ENCODE assay signal across 2 cellular contexts in the genomic region with DNA sequence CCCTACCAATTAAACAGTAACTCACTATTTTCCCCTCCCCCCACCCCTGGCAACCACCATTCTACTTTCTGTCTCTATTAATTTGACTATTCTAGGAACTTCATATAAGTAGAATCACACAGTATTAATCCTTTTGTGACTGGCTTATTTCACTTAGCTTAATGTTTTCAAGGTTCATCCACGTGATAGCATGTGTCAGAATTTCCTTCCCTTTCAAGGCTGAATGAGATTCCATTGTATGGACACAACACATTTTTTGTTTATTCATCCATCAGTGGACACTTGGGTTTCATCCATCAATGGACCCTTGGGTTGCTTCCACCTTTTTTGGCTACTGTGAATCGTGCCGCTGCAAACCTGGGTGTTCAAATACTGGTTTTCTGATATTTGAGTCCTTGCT.
TF ChIP-seq lines count a peak whose summit lies in the region.

No MANE protein-coding gene starts in this region.

TF ChIP-seq in GM12878, 131 proteins besides CTCF, POLR2A, EP300 and RAD21:
- no peak for TF ChIP-seq LARP7 (IDR thresholded peaks at IDR 0.05)
- TF ChIP-seq, protein P1, sequence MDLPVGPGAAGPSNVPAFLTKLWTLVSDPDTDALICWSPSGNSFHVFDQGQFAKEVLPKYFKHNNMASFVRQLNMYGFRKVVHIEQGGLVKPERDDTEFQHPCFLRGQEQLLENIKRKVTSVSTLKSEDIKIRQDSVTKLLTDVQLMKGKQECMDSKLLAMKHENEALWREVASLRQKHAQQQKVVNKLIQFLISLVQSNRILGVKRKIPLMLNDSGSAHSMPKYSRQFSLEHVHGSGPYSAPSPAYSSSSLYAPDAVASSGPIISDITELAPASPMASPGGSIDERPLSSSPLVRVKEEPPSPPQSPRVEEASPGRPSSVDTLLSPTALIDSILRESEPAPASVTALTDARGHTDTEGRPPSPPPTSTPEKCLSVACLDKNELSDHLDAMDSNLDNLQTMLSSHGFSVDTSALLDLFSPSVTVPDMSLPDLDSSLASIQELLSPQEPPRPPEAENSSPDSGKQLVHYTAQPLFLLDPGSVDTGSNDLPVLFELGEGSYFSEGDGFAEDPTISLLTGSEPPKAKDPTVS (IDR thresholded peaks at IDR 0.05; ENCODE audit: low read depth, low read length), result no peak
- TF ChIP-seq SREBF1 (IDR thresholded peaks at IDR 0.05; ENCODE audit: low read length), result no peak
- TF ChIP-seq, protein P2, sequence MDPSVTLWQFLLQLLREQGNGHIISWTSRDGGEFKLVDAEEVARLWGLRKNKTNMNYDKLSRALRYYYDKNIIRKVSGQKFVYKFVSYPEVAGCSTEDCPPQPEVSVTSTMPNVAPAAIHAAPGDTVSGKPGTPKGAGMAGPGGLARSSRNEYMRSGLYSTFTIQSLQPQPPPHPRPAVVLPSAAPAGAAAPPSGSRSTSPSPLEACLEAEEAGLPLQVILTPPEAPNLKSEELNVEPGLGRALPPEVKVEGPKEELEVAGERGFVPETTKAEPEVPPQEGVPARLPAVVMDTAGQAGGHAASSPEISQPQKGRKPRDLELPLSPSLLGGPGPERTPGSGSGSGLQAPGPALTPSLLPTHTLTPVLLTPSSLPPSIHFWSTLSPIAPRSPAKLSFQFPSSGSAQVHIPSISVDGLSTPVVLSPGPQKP (IDR thresholded peaks at IDR 0.05; ENCODE audit: low read depth, low read length), result no peak
- no peak for TF ChIP-seq PML (IDR thresholded peaks at IDR 0.05; ENCODE audit: low read length)
- TF ChIP-seq PAX8 (IDR thresholded peaks at IDR 0.05), result no peak
- TF ChIP-seq SMAD5 (IDR thresholded peaks at IDR 0.05; ENCODE audit: low read depth), result no peak
- TF ChIP-seq, protein P3, sequence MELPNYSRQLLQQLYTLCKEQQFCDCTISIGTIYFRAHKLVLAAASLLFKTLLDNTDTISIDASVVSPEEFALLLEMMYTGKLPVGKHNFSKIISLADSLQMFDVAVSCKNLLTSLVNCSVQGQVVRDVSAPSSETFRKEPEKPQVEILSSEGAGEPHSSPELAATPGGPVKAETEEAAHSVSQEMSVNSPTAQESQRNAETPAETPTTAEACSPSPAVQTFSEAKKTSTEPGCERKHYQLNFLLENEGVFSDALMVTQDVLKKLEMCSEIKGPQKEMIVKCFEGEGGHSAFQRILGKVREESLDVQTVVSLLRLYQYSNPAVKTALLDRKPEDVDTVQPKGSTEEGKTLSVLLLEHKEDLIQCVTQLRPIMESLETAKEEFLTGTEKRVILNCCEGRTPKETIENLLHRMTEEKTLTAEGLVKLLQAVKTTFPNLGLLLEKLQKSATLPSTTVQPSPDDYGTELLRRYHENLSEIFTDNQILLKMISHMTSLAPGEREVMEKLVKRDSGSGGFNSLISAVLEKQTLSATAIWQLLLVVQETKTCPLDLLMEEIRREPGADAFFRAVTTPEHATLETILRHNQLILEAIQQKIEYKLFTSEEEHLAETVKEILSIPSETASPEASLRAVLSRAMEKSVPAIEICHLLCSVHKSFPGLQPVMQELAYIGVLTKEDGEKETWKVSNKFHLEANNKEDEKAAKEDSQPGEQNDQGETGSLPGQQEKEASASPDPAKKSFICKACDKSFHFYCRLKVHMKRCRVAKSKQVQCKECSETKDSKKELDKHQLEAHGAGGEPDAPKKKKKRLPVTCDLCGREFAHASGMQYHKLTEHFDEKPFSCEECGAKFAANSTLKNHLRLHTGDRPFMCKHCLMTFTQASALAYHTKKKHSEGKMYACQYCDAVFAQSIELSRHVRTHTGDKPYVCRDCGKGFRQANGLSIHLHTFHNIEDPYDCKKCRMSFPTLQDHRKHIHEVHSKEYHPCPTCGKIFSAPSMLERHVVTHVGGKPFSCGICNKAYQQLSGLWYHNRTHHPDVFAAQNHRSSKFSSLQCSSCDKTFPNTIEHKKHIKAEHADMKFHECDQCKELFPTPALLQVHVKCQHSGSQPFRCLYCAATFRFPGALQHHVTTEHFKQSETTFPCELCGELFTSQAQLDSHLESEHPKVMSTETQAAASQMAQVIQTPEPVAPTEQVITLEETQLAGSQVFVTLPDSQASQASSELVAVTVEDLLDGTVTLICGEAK (IDR thresholded peaks at IDR 0.05; ENCODE audit: borderline replicate concordance), result no peak
- TF ChIP-seq FOXM1 (IDR thresholded peaks at IDR 0.05; ENCODE audit: low read depth, low read length), result no peak

TF ChIP-seq in GM23338, 12 proteins besides CTCF, POLR2A, EP300 and RAD21:
- no peak for TF ChIP-seq ZNF331 (CRISPR knock-in tag; IDR thresholded peaks at IDR 0.05; ENCODE audit: low read depth)
- TF ChIP-seq CREB1 (CRISPR knock-in tag; IDR thresholded peaks at IDR 0.05; ENCODE audit: low read depth), result no peak
- no peak for TF ChIP-seq JUNB (IDR thresholded peaks at IDR 0.05; ENCODE audit: unreplicated experiment)
- TF ChIP-seq NANOG (IDR thresholded peaks at IDR 0.05; ENCODE audit: borderline replicate concordance), result no peak
- TF ChIP-seq EZH2phosphoT487 (IDR thresholded peaks at IDR 0.05; ENCODE audit: unreplicated experiment), result no peak
- no peak for TF ChIP-seq POLR2AphosphoS5 (IDR thresholded peaks at IDR 0.05; ENCODE audit: low read depth)
- no peak for TF ChIP-seq STAT1 (IDR thresholded peaks at IDR 0.05; ENCODE audit: unreplicated experiment)
- TF ChIP-seq, protein P4, sequence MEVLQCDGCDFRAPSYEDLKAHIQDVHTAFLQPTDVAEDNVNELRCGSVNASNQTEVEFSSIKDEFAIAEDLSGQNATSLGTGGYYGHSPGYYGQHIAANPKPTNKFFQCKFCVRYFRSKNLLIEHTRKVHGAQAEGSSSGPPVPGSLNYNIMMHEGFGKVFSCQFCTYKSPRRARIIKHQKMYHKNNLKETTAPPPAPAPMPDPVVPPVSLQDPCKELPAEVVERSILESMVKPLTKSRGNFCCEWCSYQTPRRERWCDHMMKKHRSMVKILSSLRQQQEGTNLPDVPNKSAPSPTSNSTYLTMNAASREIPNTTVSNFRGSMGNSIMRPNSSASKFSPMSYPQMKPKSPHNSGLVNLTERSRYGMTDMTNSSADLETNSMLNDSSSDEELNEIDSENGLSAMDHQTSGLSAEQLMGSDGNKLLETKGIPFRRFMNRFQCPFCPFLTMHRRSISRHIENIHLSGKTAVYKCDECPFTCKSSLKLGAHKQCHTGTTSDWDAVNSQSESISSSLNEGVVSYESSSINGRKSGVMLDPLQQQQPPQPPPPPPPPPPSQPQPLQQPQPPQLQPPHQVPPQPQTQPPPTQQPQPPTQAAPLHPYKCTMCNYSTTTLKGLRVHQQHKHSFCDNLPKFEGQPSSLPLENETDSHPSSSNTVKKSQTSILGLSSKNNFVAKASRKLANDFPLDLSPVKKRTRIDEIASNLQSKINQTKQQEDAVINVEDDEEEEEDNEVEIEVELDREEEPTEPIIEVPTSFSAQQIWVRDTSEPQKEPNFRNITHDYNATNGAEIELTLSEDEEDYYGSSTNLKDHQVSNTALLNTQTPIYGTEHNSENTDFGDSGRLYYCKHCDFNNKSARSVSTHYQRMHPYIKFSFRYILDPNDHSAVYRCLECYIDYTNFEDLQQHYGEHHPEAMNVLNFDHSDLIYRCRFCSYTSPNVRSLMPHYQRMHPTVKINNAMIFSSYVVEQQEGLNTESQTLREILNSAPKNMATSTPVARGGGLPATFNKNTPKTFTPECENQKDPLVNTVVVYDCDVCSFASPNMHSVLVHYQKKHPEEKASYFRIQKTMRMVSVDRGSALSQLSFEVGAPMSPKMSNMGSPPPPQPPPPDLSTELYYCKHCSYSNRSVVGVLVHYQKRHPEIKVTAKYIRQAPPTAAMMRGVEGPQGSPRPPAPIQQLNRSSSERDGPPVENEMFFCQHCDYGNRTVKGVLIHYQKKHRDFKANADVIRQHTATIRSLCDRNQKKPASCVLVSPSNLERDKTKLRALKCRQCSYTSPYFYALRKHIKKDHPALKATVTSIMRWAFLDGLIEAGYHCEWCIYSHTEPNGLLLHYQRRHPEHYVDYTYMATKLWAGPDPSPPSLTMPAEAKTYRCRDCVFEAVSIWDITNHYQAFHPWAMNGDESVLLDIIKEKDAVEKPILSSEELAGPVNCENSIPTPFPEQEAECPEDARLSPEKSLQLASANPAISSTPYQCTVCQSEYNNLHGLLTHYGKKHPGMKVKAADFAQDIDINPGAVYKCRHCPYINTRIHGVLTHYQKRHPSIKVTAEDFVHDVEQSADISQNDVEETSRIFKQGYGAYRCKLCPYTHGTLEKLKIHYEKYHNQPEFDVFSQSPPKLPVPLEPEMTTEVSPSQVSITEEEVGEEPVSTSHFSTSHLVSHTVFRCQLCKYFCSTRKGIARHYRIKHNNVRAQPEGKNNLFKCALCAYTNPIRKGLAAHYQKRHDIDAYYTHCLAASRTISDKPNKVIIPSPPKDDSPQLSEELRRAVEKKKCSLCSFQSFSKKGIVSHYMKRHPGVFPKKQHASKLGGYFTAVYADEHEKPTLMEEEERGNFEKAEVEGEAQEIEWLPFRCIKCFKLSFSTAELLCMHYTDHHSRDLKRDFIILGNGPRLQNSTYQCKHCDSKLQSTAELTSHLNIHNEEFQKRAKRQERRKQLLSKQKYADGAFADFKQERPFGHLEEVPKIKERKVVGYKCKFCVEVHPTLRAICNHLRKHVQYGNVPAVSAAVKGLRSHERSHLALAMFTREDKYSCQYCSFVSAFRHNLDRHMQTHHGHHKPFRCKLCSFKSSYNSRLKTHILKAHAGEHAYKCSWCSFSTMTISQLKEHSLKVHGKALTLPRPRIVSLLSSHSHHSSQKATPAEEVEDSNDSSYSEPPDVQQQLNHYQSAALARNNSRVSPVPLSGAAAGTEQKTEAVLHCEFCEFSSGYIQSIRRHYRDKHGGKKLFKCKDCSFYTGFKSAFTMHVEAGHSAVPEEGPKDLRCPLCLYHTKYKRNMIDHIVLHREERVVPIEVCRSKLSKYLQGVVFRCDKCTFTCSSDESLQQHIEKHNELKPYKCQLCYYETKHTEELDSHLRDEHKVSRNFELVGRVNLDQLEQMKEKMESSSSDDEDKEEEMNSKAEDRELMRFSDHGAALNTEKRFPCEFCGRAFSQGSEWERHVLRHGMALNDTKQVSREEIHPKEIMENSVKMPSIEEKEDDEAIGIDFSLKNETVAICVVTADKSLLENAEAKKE (CRISPR knock-in tag; IDR thresholded peaks at IDR 0.05), result no peak
- TF ChIP-seq, protein P5, sequence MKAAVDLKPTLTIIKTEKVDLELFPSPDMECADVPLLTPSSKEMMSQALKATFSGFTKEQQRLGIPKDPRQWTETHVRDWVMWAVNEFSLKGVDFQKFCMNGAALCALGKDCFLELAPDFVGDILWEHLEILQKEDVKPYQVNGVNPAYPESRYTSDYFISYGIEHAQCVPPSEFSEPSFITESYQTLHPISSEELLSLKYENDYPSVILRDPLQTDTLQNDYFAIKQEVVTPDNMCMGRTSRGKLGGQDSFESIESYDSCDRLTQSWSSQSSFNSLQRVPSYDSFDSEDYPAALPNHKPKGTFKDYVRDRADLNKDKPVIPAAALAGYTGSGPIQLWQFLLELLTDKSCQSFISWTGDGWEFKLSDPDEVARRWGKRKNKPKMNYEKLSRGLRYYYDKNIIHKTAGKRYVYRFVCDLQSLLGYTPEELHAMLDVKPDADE (IDR thresholded peaks at IDR 0.05), result no peak
- TF ChIP-seq ZNF114 (CRISPR knock-in tag; IDR thresholded peaks at IDR 0.05), result no peak
- TF ChIP-seq, protein P6, sequence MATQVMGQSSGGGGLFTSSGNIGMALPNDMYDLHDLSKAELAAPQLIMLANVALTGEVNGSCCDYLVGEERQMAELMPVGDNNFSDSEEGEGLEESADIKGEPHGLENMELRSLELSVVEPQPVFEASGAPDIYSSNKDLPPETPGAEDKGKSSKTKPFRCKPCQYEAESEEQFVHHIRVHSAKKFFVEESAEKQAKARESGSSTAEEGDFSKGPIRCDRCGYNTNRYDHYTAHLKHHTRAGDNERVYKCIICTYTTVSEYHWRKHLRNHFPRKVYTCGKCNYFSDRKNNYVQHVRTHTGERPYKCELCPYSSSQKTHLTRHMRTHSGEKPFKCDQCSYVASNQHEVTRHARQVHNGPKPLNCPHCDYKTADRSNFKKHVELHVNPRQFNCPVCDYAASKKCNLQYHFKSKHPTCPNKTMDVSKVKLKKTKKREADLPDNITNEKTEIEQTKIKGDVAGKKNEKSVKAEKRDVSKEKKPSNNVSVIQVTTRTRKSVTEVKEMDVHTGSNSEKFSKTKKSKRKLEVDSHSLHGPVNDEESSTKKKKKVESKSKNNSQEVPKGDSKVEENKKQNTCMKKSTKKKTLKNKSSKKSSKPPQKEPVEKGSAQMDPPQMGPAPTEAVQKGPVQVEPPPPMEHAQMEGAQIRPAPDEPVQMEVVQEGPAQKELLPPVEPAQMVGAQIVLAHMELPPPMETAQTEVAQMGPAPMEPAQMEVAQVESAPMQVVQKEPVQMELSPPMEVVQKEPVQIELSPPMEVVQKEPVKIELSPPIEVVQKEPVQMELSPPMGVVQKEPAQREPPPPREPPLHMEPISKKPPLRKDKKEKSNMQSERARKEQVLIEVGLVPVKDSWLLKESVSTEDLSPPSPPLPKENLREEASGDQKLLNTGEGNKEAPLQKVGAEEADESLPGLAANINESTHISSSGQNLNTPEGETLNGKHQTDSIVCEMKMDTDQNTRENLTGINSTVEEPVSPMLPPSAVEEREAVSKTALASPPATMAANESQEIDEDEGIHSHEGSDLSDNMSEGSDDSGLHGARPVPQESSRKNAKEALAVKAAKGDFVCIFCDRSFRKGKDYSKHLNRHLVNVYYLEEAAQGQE (IDR thresholded peaks at IDR 0.05; ENCODE audit: unreplicated experiment), result no peak
- no peak for TF ChIP-seq EZH2 (IDR thresholded peaks at IDR 0.05; ENCODE audit: low read depth, unreplicated experiment)
